ENCODE assay signal across 1 cellular context in genomic region chr12:112431965-112432364, GRCh38.
TF ChIP-seq lines count a peak whose summit lies in the region.

No MANE protein-coding gene starts in this region.

TF ChIP-seq in GM12878, 131 proteins besides CTCF, POLR2A, EP300 and RAD21:
- TF ChIP-seq SMAD1 (IDR thresholded peaks at IDR 0.05; ENCODE audit: low read depth, partially characterized antibody) (no peak), IRF4 (IDR thresholded peaks at IDR 0.05; ENCODE audit: low read depth, low read length) (no peak), PRDM15 (CRISPR knock-in tag; IDR thresholded peaks at IDR 0.05) (no peak), MEF2B (IDR thresholded peaks at IDR 0.05; ENCODE audit: partially characterized antibody, poor library complexity, severe bottlenecking) (no peak), TAF1 (IDR thresholded peaks at IDR 0.05; ENCODE audit: borderline replicate concordance, low read depth, low read length) (no peak), NR2C2 (IDR thresholded peaks at IDR 0.05; ENCODE audit: borderline replicate concordance, control insufficient read depth, insufficient read length, low read depth) (no peak), CBX5 (IDR thresholded peaks at IDR 0.05; ENCODE audit: low read depth) (no peak), CHD2 (IDR thresholded peaks at IDR 0.05; ENCODE audit: borderline replicate concordance, low read depth, low read length) (no peak), CREB1 (IDR thresholded peaks at IDR 0.05; ENCODE audit: low read depth) (no peak), STAT3 (IDR thresholded peaks at IDR 0.05; ENCODE audit: low read depth, low read length) (no peak), EZH2 (IDR thresholded peaks at IDR 0.05; ENCODE audit: borderline replicate concordance, control insufficient read depth, low read depth, low read length) (no peak), ETV6 (conservative IDR thresholded peaks at IDR 0.05 in 1 of 2, IDR thresholded peaks at IDR 0.05 in 1 of 2; ENCODE audit: borderline replicate concordance in 1 of 2, low read depth in 1 of 2) (no peak), ZNF384 (IDR thresholded peaks at IDR 0.05; ENCODE audit: borderline replicate concordance, low read depth, low read length) (no peak), IKZF2 (IDR thresholded peaks at IDR 0.05) (no peak), ESRRA (IDR thresholded peaks at IDR 0.05; ENCODE audit: low read length) (no peak), WRNIP1 (IDR thresholded peaks at IDR 0.05; ENCODE audit: borderline replicate concordance, low read depth, low read length) (no peak), POLR2AphosphoS2 (IDR thresholded peaks at IDR 0.05; ENCODE audit: low read depth, low read length) (no peak), FOXM1 (IDR thresholded peaks at IDR 0.05; ENCODE audit: low read depth, low read length) (no peak), STAT1 (conservative IDR thresholded peaks at IDR 0.05) (no peak)
- TF ChIP-seq, protein P1, sequence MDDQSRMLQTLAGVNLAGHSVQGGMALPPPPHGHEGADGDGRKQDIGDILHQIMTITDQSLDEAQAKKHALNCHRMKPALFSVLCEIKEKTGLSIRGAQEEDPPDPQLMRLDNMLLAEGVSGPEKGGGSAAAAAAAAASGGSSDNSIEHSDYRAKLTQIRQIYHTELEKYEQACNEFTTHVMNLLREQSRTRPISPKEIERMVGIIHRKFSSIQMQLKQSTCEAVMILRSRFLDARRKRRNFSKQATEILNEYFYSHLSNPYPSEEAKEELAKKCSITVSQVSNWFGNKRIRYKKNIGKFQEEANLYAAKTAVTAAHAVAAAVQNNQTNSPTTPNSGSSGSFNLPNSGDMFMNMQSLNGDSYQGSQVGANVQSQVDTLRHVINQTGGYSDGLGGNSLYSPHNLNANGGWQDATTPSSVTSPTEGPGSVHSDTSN (IDR thresholded peaks at IDR 0.05; ENCODE audit: insufficient replicate concordance, low read depth, low read length), result no peak
